Comparison of ENCODE assay signal across 8 cellular contexts in genomic region chr15:73056460-73056859, GRCh38.
"Had no signal": no experiment of that assay in that cellular context is flagged by ENCODE, and none has a peak within 500 bp of the region (broad histone marks: within the 10 kb centered on the region; RNA-seq: fewer than 3 reads in every experiment).

No MANE protein-coding gene starts in this region.

- H3K4me3 Mint-ChIP-seq: GM23338, H9, HFFc6 had no signal

- DNase-seq: H9, HCEC 1CT, HFFc6, IMR-90, KG1 had no signal

- ATAC-seq: GM23338, K562 had no signal

- H3K27ac ChIP-seq: HL-60 had no signal

- H2AFZ ChIP-seq: GM23338 had no signal

- H3K4me2 ChIP-seq: GM23338 had no signal

- H3K4me3 ChIP-seq: GM23338, K562 had no signal

- H3K9me3 Mint-ChIP-seq: GM23338, H9, HFFc6 had no signal

- H3K27ac Mint-ChIP-seq: GM23338, H9, HFFc6 had no signal
